8 cellular contexts compared by ENCODE assay signal in genomic region chr22:38718414-38718813, GRCh38. TPM values are rescaled to one million over a fixed set of nuclear protein-coding genes. Genes with fewer than 3 reads are reported as not detected.
A peak's percentile ranks its signal among the peaks of the same experiment; 100 is the strongest.
DNase-seq lines count a peak whose midpoint lies in the region; ATAC-seq, FAIRE-seq and TF ChIP-seq lines count a peak whose summit lies in the region.

No MANE protein-coding gene starts in this region.

- peaks cover 24% of the 10 kb centered on the region for H3F3A ChIP-seq in GM23248 (ENCODE audit: insufficient read depth)

- H4K20me1 ChIP-seq in GM23248 (ENCODE audit: insufficient read depth) = no peaks in the 10 kb centered on the region

- no peaks in the 10 kb centered on the region for H3K9me2 ChIP-seq in GM23248 (ENCODE audit: insufficient read depth)

- FAIRE-seq in GM19239 (lab: Jason Lieb, UNC) = no peak

- in situ Hi-C loops in GM23248 (cut with MboI) = no loop called here

- DNase-seq in GM23248 (peak; percentile 96), SW 1271 (lab: John Stamatoyannopoulos, UW) (peak; percentile 73 to 83), glomerular visceral epithelial cell (ENCODE audit: extremely low spot score) (peak; percentile 76), psoas muscle (peak; percentile 69 to 79), cerebellar cortex (ENCODE audit: low spot score) (no peak), GM19239 (ENCODE audit: insufficient read length, low spot score) (no peak)

- H3K36me3 ChIP-seq in GM23248 (ENCODE audit: low read depth) = peaks cover 15% of the 10 kb centered on the region
- H3K36me3 ChIP-seq in psoas muscle (ENCODE audit: insufficient read depth in 1 of 2, low read depth in 1 of 2) = peaks cover 0 to 70% of the 10 kb centered on the region in 2 donors

- intact Hi-C loops in psoas muscle (cut with DNase I) = no loop called here

- no peak overlapping the region; the same call in 1 of the 2 replicates for H2AFZ ChIP-seq in GM23248

- H3K27ac ChIP-seq in GM23248 (peak overlapping the region; percentile 80), psoas muscle (peak overlapping the region; percentile 36)

- TF ChIP-seq CTCF in psoas muscle (IDR thresholded peaks at IDR 0.05) = peak; percentile 62

- 18% methylated on average over 6 of the region's 6 CpGs for WGBS in GM23248 (ENCODE audit: low coverage in 1 of 2, low lambda C conversion rate in 2 of 2, missing lambda C conversion rate in 2 of 2), 2 experiments
- 34 to 40% (median 35%) methylated on average over 6 of the region's 6 CpGs for WGBS in psoas muscle, 3 donors

- no peaks in the 10 kb centered on the region for H3K27me3 ChIP-seq in GM23248 (replicated peaks; ENCODE audit: insufficient read depth)
- H3K27me3 ChIP-seq in psoas muscle (ENCODE audit: insufficient read depth in 3 of 3, low read length in 2 of 3) = no peaks in the 10 kb centered on the region

- H3K4me3 ChIP-seq in GM23248 = no peak overlapping the region
- H3K4me3 ChIP-seq in psoas muscle = no peak overlapping the region

- H3K79me2 ChIP-seq in GM23248 (ENCODE audit: insufficient read depth) = peaks cover 75% of the 10 kb centered on the region

- H3K9me3 ChIP-seq in GM23248 (ENCODE audit: low read depth) = no peaks in the 10 kb centered on the region
- no peaks in the 10 kb centered on the region for H3K9me3 ChIP-seq in psoas muscle

- H3K9ac ChIP-seq in GM23248 = peak overlapping the region; percentile 44; the same call in 1 of the 2 replicates

- ATAC-seq in psoas muscle (peak; percentile 89 to 96 (median 94)), HG03108 (IDR thresholded peaks at IDR 0.05; ENCODE audit: unreplicated experiment) (no peak), GM18907 (IDR thresholded peaks at IDR 0.05; ENCODE audit: unreplicated experiment) (no peak)

- H3K4me2 ChIP-seq in GM23248 (ENCODE audit: unreplicated experiment) = peak overlapping the region; percentile 65

- peaks cover 13% of the 10 kb centered on the region for H3K4me1 ChIP-seq in GM23248 (ENCODE audit: insufficient read depth)
- peaks cover 31% of the 10 kb centered on the region for H3K4me1 ChIP-seq in psoas muscle

RNA-seq across cellular contexts. Expression of gene GTPBP1, which starts 12.7 kb away (rescaled TPM):
- total RNA-seq in GM23248 (2014; rRNA removed; shearing (Covaris generic)) = 20.1 and 26.9 TPM in 2 replicates
- polyA plus RNA-seq in GM23248 (2016; fragmentation: Nextera tagmentation; extraction: Ambion mirVana) = 9.7 and 10.0 TPM in 2 replicates
- 10 to 100 TPM; 19.3 to 46.1 (median 41.1) TPM for total RNA-seq in psoas muscle
- polyA plus RNA-seq in psoas muscle = 10 to 100 TPM; 16.4 to 24.3 (median 17.4) TPM

RNA-seq across cellular contexts. Expression of gene JOSD1, which starts 17.7 kb away (rescaled TPM):
- 47.0 and 51.2 TPM in 2 replicates for total RNA-seq in GM23248 (2014; rRNA removed; shearing (Covaris generic))
- polyA plus RNA-seq in GM23248 (2016; fragmentation: Nextera tagmentation; extraction: Ambion mirVana) (5.5 and 6.6 TPM in 2 replicates), psoas muscle (10 to 100 TPM; 14.3 to 58.5 (median 37.5) TPM)
- 10 to 100 TPM; 16.7 to 27.6 (median 24.4) TPM for total RNA-seq in psoas muscle

RNA-seq across cellular contexts. Expression of gene TOMM22, which starts 36.7 kb away (rescaled TPM):
- 48.9 and 53.9 TPM in 2 replicates for total RNA-seq in GM23248 (2014; rRNA removed; shearing (Covaris generic))
- 92.0 and 97.8 TPM in 2 replicates for polyA plus RNA-seq in GM23248 (2016; fragmentation: Nextera tagmentation; extraction: Ambion mirVana)
- 10 to 100 TPM; 56.9 to 80.7 (median 64.5) TPM for total RNA-seq in psoas muscle
- polyA plus RNA-seq in psoas muscle = 100 to 1,000 TPM in 1 of 3 donors, 10 to 100 TPM in 2; 39.5 to 125 (median 74.7) TPM

RNA-seq across cellular contexts. Expression of gene SUN2, which starts 37.4 kb away (rescaled TPM):
- total RNA-seq in GM23248 (2014; rRNA removed; shearing (Covaris generic)) = 142 and 146 TPM in 2 replicates
- polyA plus RNA-seq in GM23248 (2016; fragmentation: Nextera tagmentation; extraction: Ambion mirVana) = 47.9 and 51.2 TPM in 2 replicates
- 100 to 1,000 TPM in 3 of 4 donors, 10 to 100 TPM in 1; 57.6 to 152 (median 106) TPM for total RNA-seq in psoas muscle
- 100 to 1,000 TPM in 1 of 3 donors, 10 to 100 TPM in 2; 64.9 to 142 (median 93.6) TPM for polyA plus RNA-seq in psoas muscle

Comparison
In these comparisons a context has a peak if more than half of its experiments do, and no peak if none do; other contexts are left out.
1. DNase-seq: peak in GM23248 (single experiment), SW 1271 (2 of 2), glomerular visceral epithelial cell (single experiment) and psoas muscle (2 of 2); none in cerebellar cortex (single experiment) and GM19239 (single experiment).
2. ATAC-seq: peak in psoas muscle (4 of 4); none in HG03108 (single experiment) and GM18907 (single experiment).